In the genomic region with DNA sequence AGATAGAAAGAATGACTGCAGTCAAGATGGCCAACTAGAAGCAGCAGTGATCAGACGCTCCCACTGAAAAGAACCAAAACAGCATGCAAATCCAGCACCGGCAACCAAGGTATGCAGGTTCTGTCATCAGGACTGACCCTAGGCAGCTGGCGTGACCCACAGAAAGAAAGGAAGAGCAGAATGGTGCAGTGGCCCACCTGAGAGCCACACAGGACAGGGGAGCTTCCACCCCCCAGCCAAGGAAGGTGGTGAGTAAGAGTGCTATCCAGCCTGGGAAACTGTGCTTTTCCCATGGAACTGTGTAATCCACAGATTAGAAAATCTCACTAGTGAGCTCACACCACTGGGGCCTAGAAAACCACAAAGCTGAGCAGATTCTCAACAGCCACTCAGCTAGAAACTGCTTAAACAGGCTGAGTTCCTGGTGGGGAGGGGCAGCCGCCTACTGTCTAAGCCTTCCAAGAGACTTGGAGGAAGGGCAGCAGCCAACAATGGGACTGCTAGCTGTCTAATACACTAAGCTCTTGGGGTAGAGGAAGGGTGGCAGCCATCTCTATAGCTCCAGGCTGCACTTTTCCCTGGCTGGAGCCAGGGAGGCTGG, we compare ENCODE assay signal across 9 cellular contexts.
DNase-seq lines count a peak whose midpoint lies in the region; ATAC-seq and TF ChIP-seq lines count a peak whose summit lies in the region.
"Had no signal": no experiment of that assay in that cellular context is flagged by ENCODE, and none has a peak within 500 bp of the region (broad histone marks: within the 10 kb centered on the region; RNA-seq: fewer than 3 reads in every experiment).

No MANE protein-coding gene starts in this region.

- no peak overlapping the region for H3K4me2 ChIP-seq in GM23248 (ENCODE audit: unreplicated experiment)

- ATAC-seq in GM18511 (IDR thresholded peaks at IDR 0.05; ENCODE audit: unreplicated experiment) = peak; percentile 85

- H3K9me3 ChIP-seq in GM23248 (ENCODE audit: low read depth) (no peaks in the 10 kb centered on the region), HUES64 (ENCODE audit: insufficient read depth, low read depth, low read length) (no peaks in the 10 kb centered on the region)

- H3K4me1 ChIP-seq in GM23248 (ENCODE audit: insufficient read depth) (no peaks in the 10 kb centered on the region), HUES64 (ENCODE audit: insufficient read depth, low read length) (peaks cover 52% of the 10 kb centered on the region)

- peak; percentile 58 for DNase-seq in GM23248
- DNase-seq in mesothelial cell of epicardium (ENCODE audit: low spot score in 2 of 2, unreplicated experiment in 2 of 2) = no peak
- no peak for DNase-seq in activated CD4-positive, alpha-beta T cell treated with anti-CD3 and anti-CD28 coated beads, Interleukin-2, amount 10 ng/mL, durations not matched to agents 7 days and 5 days
- no peak for DNase-seq in activated CD4-positive, alpha-beta memory T cell treated with anti-CD3 and anti-CD28 coated beads for 36 hours
- no peak for DNase-seq in DMS79 (lab: John Stamatoyannopoulos, UW)
- no peak for DNase-seq in SW480 (ENCODE audit: low spot score)
- DNase-seq: activated CD4-positive, alpha-beta T cell treated with anti-CD3 and anti-CD28 coated beads for 1 hour had no signal

- no peaks in the 10 kb centered on the region for H4K20me1 ChIP-seq in GM23248 (ENCODE audit: insufficient read depth)

- H3K79me2 ChIP-seq in GM23248 (ENCODE audit: insufficient read depth) = no peaks in the 10 kb centered on the region

- H3F3A ChIP-seq in GM23248 (ENCODE audit: insufficient read depth) = no peaks in the 10 kb centered on the region

- intact Hi-C loops in activated CD4-positive, alpha-beta memory T cell treated with anti-CD3 and anti-CD28 coated beads for 36 hours (cut with micrococcal nuclease) = no loop called here

- no peaks in the 10 kb centered on the region for H3K36me3 ChIP-seq in GM23248 (ENCODE audit: low read depth)
- H3K36me3 ChIP-seq in HUES64 (ENCODE audit: insufficient read depth, low read length) = no peaks in the 10 kb centered on the region

- peaks cover 41% of the 10 kb centered on the region for H3K4me1 Mint-ChIP-seq in mesothelial cell of epicardium
- H3K4me1 Mint-ChIP-seq in activated CD4-positive, alpha-beta T cell treated with anti-CD3 and anti-CD28 coated beads, Interleukin-2, amount 10 ng/mL, durations not matched to agents 7 days and 5 days = no peaks in the 10 kb centered on the region
- no peaks in the 10 kb centered on the region for H3K4me1 Mint-ChIP-seq in activated CD4-positive, alpha-beta memory T cell treated with anti-CD3 and anti-CD28 coated beads for 36 hours (ENCODE audit: low read depth)

- 72 to 74% methylated on average over 4 of the region's 4 CpGs for WGBS in GM23248 (ENCODE audit: low coverage in 1 of 2, low lambda C conversion rate in 2 of 2, missing lambda C conversion rate in 2 of 2), 2 experiments
- WGBS in HUES64 = 75% methylated on average over 4 of the region's 4 CpGs

- H3K27ac ChIP-seq in GM23248 (no peak overlapping the region), HUES64 (ENCODE audit: low read depth, low read length) (0 out of 2 replicates have a peak overlapping the region, but pooled peaks have one; percentile 14)

- in situ Hi-C loops in GM23248 (cut with MboI) = no loop called here

- H3K9ac ChIP-seq in GM23248 = no peak overlapping the region
- peak overlapping the region; percentile 8; the same call in 1 of the 2 replicates for H3K9ac ChIP-seq in HUES64 (ENCODE audit: low read depth, low read length)

- H3K4me3 ChIP-seq in GM23248 (no peak overlapping the region), HUES64 (ENCODE audit: low read length) (no peak overlapping the region)

- TF ChIP-seq CTCF in mesothelial cell of epicardium (IDR thresholded peaks at IDR 0.05; ENCODE audit: unreplicated experiment) = no peak

- H3K27me3 Mint-ChIP-seq in mesothelial cell of epicardium (ENCODE audit: low read depth) = no peaks in the 10 kb centered on the region
- peaks cover 5% of the 10 kb centered on the region for H3K27me3 Mint-ChIP-seq in activated CD4-positive, alpha-beta T cell treated with anti-CD3 and anti-CD28 coated beads, Interleukin-2, amount 10 ng/mL, durations not matched to agents 7 days and 5 days
- H3K27me3 Mint-ChIP-seq in activated CD4-positive, alpha-beta memory T cell treated with anti-CD3 and anti-CD28 coated beads for 36 hours = peaks cover 18% of the 10 kb centered on the region

- no peaks in the 10 kb centered on the region for H3K9me2 ChIP-seq in GM23248 (ENCODE audit: insufficient read depth)

- H2AFZ ChIP-seq in GM23248 = no peak overlapping the region

- H3K4me3 Mint-ChIP-seq in mesothelial cell of epicardium = no peak overlapping the region
- H3K4me3 Mint-ChIP-seq in activated CD4-positive, alpha-beta T cell treated with anti-CD3 and anti-CD28 coated beads, Interleukin-2, amount 10 ng/mL, durations not matched to agents 7 days and 5 days = no peak overlapping the region
- no peak overlapping the region for H3K4me3 Mint-ChIP-seq in activated CD4-positive, alpha-beta memory T cell treated with anti-CD3 and anti-CD28 coated beads for 36 hours

- CTCF ChIA-PET in activated CD4-positive, alpha-beta T cell treated with anti-CD3 and anti-CD28 coated beads, Interleukin-2, amount 10 ng/mL, durations not matched to agents 7 days and 5 days (lab: Charles Lee) = no interaction called here
- CTCF ChIA-PET in activated CD4-positive, alpha-beta memory T cell treated with anti-CD3 and anti-CD28 coated beads for 36 hours (lab: Charles Lee) = no interaction called here

- POLR2A ChIA-PET in activated CD4-positive, alpha-beta T cell treated with anti-CD3 and anti-CD28 coated beads, Interleukin-2, amount 10 ng/mL, durations not matched to agents 7 days and 5 days (lab: Charles Lee) = interaction anchor here (0.6 kb wide), 1 partner anchor 320 kb away, joined by 3 read pairs; no protein-coding TSS in a partner anchor
- POLR2A ChIA-PET in activated CD4-positive, alpha-beta memory T cell treated with anti-CD3 and anti-CD28 coated beads for 36 hours (lab: Charles Lee) = no interaction called here

- H3K36me3 Mint-ChIP-seq in mesothelial cell of epicardium = peaks cover 1% of the 10 kb centered on the region
- H3K36me3 Mint-ChIP-seq in activated CD4-positive, alpha-beta T cell treated with anti-CD3 and anti-CD28 coated beads, Interleukin-2, amount 10 ng/mL, durations not matched to agents 7 days and 5 days (ENCODE audit: low read depth) = no peaks in the 10 kb centered on the region
- no peaks in the 10 kb centered on the region for H3K36me3 Mint-ChIP-seq in activated CD4-positive, alpha-beta memory T cell treated with anti-CD3 and anti-CD28 coated beads for 36 hours

- H3K27me3 ChIP-seq in GM23248 (replicated peaks; ENCODE audit: insufficient read depth) = peaks cover 3% of the 10 kb centered on the region
- no peaks in the 10 kb centered on the region for H3K27me3 ChIP-seq in HUES64 (ENCODE audit: insufficient read depth, low read length)

- peaks cover 10% of the 10 kb centered on the region for H3K9me3 Mint-ChIP-seq in mesothelial cell of epicardium
- H3K9me3 Mint-ChIP-seq in activated CD4-positive, alpha-beta T cell treated with anti-CD3 and anti-CD28 coated beads, Interleukin-2, amount 10 ng/mL, durations not matched to agents 7 days and 5 days = no peaks in the 10 kb centered on the region
- H3K9me3 Mint-ChIP-seq in activated CD4-positive, alpha-beta memory T cell treated with anti-CD3 and anti-CD28 coated beads for 36 hours = no peaks in the 10 kb centered on the region

- H3K27ac Mint-ChIP-seq in mesothelial cell of epicardium = peak overlapping the region; percentile 43
- H3K27ac Mint-ChIP-seq in activated CD4-positive, alpha-beta T cell treated with anti-CD3 and anti-CD28 coated beads, Interleukin-2, amount 10 ng/mL, durations not matched to agents 7 days and 5 days = no peak overlapping the region
- no peak overlapping the region for H3K27ac Mint-ChIP-seq in activated CD4-positive, alpha-beta memory T cell treated with anti-CD3 and anti-CD28 coated beads for 36 hours
